In the genomic region with DNA sequence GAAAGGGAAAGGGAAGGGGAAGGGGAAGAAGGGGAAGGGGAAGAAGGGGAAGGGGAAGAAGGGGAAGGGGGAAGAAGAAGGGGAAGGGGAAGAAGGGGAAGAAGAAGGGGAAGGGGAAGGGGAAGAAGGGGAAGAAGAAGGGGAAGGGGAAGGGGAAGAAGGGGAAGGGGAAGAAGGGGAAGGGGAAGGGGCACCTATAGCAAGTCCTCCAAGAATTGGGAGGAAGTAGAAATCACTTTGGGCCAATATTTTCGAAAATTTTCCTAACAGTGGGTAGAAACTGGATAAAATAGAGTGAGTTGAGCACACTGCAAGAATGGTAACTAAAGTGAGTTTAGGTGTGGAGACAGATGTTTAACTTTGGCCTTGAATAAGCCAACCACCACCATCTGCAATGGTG, we compare ENCODE assay signal across 8 cellular contexts.
"Had no signal": no experiment of that assay in that cellular context is flagged by ENCODE, and none has a peak within 500 bp of the region (broad histone marks: within the 10 kb centered on the region; RNA-seq: fewer than 3 reads in every experiment).

No MANE protein-coding gene starts in this region.

- H3K4me3 ChIP-seq: GM12878 had no signal

- FAIRE-seq: G401.6, GM12878, GM12891, GM12892, GM18507, GM19239 had no signal

- ATAC-seq: GM12878 had no signal

- DNase-seq: GDM1, GF-D8 had no signal
